Comparison of ENCODE assay signal across 8 cellular contexts in the genomic region with DNA sequence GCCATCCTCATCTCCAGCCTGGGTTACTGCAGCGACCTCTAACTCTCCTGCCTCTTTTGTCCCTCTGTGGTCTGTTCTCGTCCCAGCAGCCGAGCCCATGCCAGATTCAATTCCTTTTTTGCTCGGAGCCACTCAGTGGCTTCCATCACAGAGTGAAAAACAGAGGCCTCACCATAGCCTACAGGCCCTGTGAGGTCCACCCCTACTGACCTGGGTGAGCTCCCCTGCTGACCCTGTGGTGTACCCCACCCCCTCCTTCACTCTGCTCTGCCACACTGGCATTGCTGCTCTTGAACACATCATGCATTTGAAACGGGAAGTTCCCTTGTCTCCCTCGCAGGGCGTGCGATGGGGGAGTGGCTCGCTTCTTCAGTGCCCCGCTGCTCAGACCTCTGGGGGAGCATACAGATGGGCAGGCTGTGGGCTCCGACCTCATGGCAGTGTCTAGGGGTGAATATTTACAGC. TPM values are rescaled to one million over a fixed set of nuclear protein-coding genes. Genes with fewer than 3 reads are reported as not detected.
DNase-seq lines count a peak whose midpoint lies in the region; ATAC-seq and TF ChIP-seq lines count a peak whose summit lies in the region.

No MANE protein-coding gene starts in this region.

- no peak for TF ChIP-seq CTCF in BE2C (IDR thresholded peaks at IDR 0.05; ENCODE audit: low read depth, low read length)

- H3K27me3 ChIP-seq in BE2C = no peaks in the 10 kb centered on the region

- ATAC-seq in HG02885 (IDR thresholded peaks at IDR 0.05; ENCODE audit: poor library complexity, unreplicated experiment) = no peak

- peak; percentile 47 for DNase-seq in T-helper 22 cell (ENCODE audit: low read depth)
- peak in 1 of 61 donors; percentile 17 for DNase-seq in caudate nucleus (lab: John Stamatoyannopoulos, UW)
- DNase-seq in stimulated activated CD4-positive, alpha-beta T cell treated with anti-CD3 and anti-CD28 coated beads, Interleukin-2, amount 100 ng/mL, for 24 hours = peak; percentile 73 to 79
- DNase-seq in COLO668 (lab: John Stamatoyannopoulos, UW; ENCODE audit: unreplicated experiment) = no peak
- no peak for DNase-seq in BE2C
- no peak for DNase-seq in AG08395 (ENCODE audit: low spot score)

- H3K4me1 ChIP-seq in BE2C = no peaks in the 10 kb centered on the region

- peak; percentile 62 for TF ChIP-seq POLR2A in GM15510 (IDR thresholded peaks at IDR 0.05; ENCODE audit: borderline replicate concordance, extremely low read depth, insufficient read length)

- H3K36me3 ChIP-seq in BE2C = peaks cover 3% of the 10 kb centered on the region

- no peak overlapping the region for H3K4me3 ChIP-seq in BE2C (ENCODE audit: low read depth, low read length)

- peak overlapping the region; percentile 8 for H3K27ac ChIP-seq in caudate nucleus (ENCODE audit: low read depth, low read length)

- 0 out of 2 replicates have a peak, but pooled peaks cover 8% of the 10 kb centered on the region for H3K9me3 ChIP-seq in BE2C

RNA-seq across cellular contexts. Expression of a gene that starts 2.1 kb away (rescaled TPM):
- polyA plus RNA-seq in BE2C (2012; ENCODE audit: insufficient read depth, insufficient read length, low read depth) = 218 TPM

RNA-seq across cellular contexts. Expression of a gene that starts 15.8 kb away (rescaled TPM):
- polyA plus RNA-seq in BE2C (2012; ENCODE audit: insufficient read depth, insufficient read length, low read depth) = 36.5 TPM

RNA-seq across cellular contexts. Expression of a gene that starts 20.3 kb away (rescaled TPM):
- polyA plus RNA-seq in BE2C (2012; ENCODE audit: insufficient read depth, insufficient read length, low read depth) = 39.4 TPM

RNA-seq across cellular contexts. Expression of a gene that starts 23.1 kb away (rescaled TPM):
- 88.6 TPM for polyA plus RNA-seq in BE2C (2012; ENCODE audit: insufficient read depth, insufficient read length, low read depth)

RNA-seq across cellular contexts. Expression of a gene that starts 29.7 kb away (rescaled TPM):
- 0.59 TPM for polyA plus RNA-seq in BE2C (2012; ENCODE audit: insufficient read depth, insufficient read length, low read depth)

Comparison
In these comparisons a context has a peak if more than half of its experiments do, and no peak if none do; other contexts are left out.
1. DNase-seq: peak in T-helper 22 cell (single experiment) and stimulated activated CD4-positive, alpha-beta T cell treated with anti-CD3 and anti-CD28 coated beads, Interleukin-2, amount 100 ng/mL, for 24 hours (2 of 2); none in COLO668 (single experiment), BE2C (single experiment) and AG08395 (single experiment).